In the genomic region with DNA sequence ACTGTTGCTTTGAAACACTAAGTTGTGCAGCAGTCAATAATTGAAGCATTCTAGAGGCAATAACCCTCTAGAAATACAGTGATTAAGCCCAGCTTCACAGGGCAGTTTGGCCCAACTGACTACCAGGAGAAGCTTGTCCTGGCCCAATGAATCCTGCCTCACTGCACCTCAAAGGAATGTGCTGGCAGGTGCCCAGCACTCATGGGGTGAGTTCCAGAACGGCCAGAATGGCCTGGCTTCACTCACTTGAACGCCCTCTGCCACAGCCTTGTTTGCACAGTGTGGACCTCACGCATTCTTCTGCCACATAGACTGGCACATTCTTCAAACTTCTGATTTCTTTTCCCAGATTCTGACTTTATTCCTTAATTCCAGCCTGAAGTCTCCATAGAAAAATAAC, we compare ENCODE assay signal across 22 cellular contexts. TPM values are rescaled to one million over a fixed set of nuclear protein-coding genes. Genes with fewer than 3 reads are reported as not detected.
DNase-seq lines count a peak whose midpoint lies in the region; ATAC-seq and TF ChIP-seq lines count a peak whose summit lies in the region.
"Had no signal": no experiment of that assay in that cellular context is flagged by ENCODE, and none has a peak within 500 bp of the region (broad histone marks: within the 10 kb centered on the region; RNA-seq: fewer than 3 reads in every experiment).

No MANE protein-coding gene starts in this region.

- peaks cover 17% of the 10 kb centered on the region for H3K9me3 Mint-ChIP-seq in activated CD4-positive, alpha-beta memory T cell treated with anti-CD3 and anti-CD28 coated beads for 36 hours
- H3K9me3 Mint-ChIP-seq: effector memory CD8-positive, alpha-beta T cell had no signal

- peak; percentile 6 for DNase-seq in EL
- peak; percentile 92 for DNase-seq in astrocyte of the hippocampus (ENCODE audit: low read depth, low spot score)
- peak; percentile 69 for DNase-seq in left ventricle myocardium superior
- DNase-seq in putamen (ENCODE audit: low spot score) = peak; percentile 4
- DNase-seq in colonic mucosa = no peak
- DNase-seq in activated CD4-positive, alpha-beta memory T cell treated with anti-CD3 and anti-CD28 coated beads for 36 hours = no peak
- DNase-seq: activated CD4-positive, CD25-positive, alpha-beta regulatory T cell; activated CD8-positive, alpha-beta memory T cell treated with anti-CD3 and anti-CD28 coated beads, Interleukin-2, amount 10 ng/mL, durations not matched to agents 7 days and 5 days; activated gamma-delta T cell treated with Interleukin-2 at 50 U/mL for 16 hours; CD8-positive, alpha-beta memory T cell; effector memory CD8-positive, alpha-beta T cell; KBM-7; NCI-H1417 treated with DMSO at 0.1 percent for 48 hours; NK-92 treated with Interleukin-12 subunit alpha and Interleukin-12 subunit beta, amount 100 ng/mL, for 24 hours; stimulated activated CD4-positive, alpha-beta T cell treated with anti-CD3 and anti-CD28 coated beads, Interleukin-4, amount 100 ng/mL, for 24 hours had no signal

- no peak overlapping the region for H3K27ac ChIP-seq in colonic mucosa
- H3K27ac ChIP-seq: breast epithelium, neural progenitor cell had no signal

- no peak overlapping the region for H3K4me3 Mint-ChIP-seq in activated CD4-positive, alpha-beta memory T cell treated with anti-CD3 and anti-CD28 coated beads for 36 hours
- H3K4me3 Mint-ChIP-seq: activated CD8-positive, alpha-beta memory T cell treated with anti-CD3 and anti-CD28 coated beads, Interleukin-2, amount 10 ng/mL, durations not matched to agents 7 days and 5 days; CD8-positive, alpha-beta memory T cell; effector memory CD8-positive, alpha-beta T cell; neural progenitor cell had no signal

- H3K36me3 ChIP-seq in colonic mucosa = no peaks in the 10 kb centered on the region
- H3K36me3 ChIP-seq: breast epithelium, neural progenitor cell had no signal

- no peaks in the 10 kb centered on the region for H3K27me3 ChIP-seq in colonic mucosa
- H3K27me3 ChIP-seq: breast epithelium, neural progenitor cell had no signal

- H3K27me3 Mint-ChIP-seq in activated CD4-positive, alpha-beta memory T cell treated with anti-CD3 and anti-CD28 coated beads for 36 hours = peaks cover 13% of the 10 kb centered on the region

- CTCF ChIA-PET in activated CD4-positive, alpha-beta memory T cell treated with anti-CD3 and anti-CD28 coated beads for 36 hours (lab: Charles Lee) = interaction anchor here (1.6 kb wide), 1 partner anchor 171 kb away, joined by 3 read pairs; no protein-coding TSS in a partner anchor

- H3K4me1 ChIP-seq in colonic mucosa = no peaks in the 10 kb centered on the region
- H3K4me1 ChIP-seq: breast epithelium, neural progenitor cell had no signal

- H3K27ac Mint-ChIP-seq in activated CD4-positive, alpha-beta memory T cell treated with anti-CD3 and anti-CD28 coated beads for 36 hours = no peak overlapping the region
- H3K27ac Mint-ChIP-seq: activated CD8-positive, alpha-beta memory T cell treated with anti-CD3 and anti-CD28 coated beads, Interleukin-2, amount 10 ng/mL, durations not matched to agents 7 days and 5 days; CD8-positive, alpha-beta memory T cell; effector memory CD8-positive, alpha-beta T cell; neural progenitor cell had no signal

- H3K9me3 ChIP-seq in colonic mucosa = no peaks in the 10 kb centered on the region

- intact Hi-C loops in left ventricle myocardium superior (cut with micrococcal nuclease) = no loop called here
- intact Hi-C loops in colonic mucosa (cut with DNase I) = no loop called here
- intact Hi-C loops in activated CD4-positive, alpha-beta memory T cell treated with anti-CD3 and anti-CD28 coated beads for 36 hours (cut with micrococcal nuclease) = no loop called here

- no peak for TF ChIP-seq CTCF in colonic mucosa (IDR thresholded peaks at IDR 0.05)

- H3K4me3 ChIP-seq in colonic mucosa = no peak overlapping the region
- H3K4me3 ChIP-seq: breast epithelium, neural progenitor cell had no signal

- POLR2A ChIA-PET in activated CD4-positive, alpha-beta memory T cell treated with anti-CD3 and anti-CD28 coated beads for 36 hours (lab: Charles Lee) = no interaction called here

- H3K4me1 Mint-ChIP-seq in activated CD4-positive, alpha-beta memory T cell treated with anti-CD3 and anti-CD28 coated beads for 36 hours (ENCODE audit: low read depth) = peaks cover 1% of the 10 kb centered on the region
- H3K4me1 Mint-ChIP-seq: CD8-positive, alpha-beta memory T cell; neural progenitor cell had no signal

- H3K36me3 Mint-ChIP-seq in activated CD4-positive, alpha-beta memory T cell treated with anti-CD3 and anti-CD28 coated beads for 36 hours = no peaks in the 10 kb centered on the region
- H3K36me3 Mint-ChIP-seq: neural progenitor cell had no signal

- H3K9ac ChIP-seq in colonic mucosa (ENCODE audit: low read depth in 2 of 2, low read length in 2 of 2) = no peak overlapping the region
- H3K9ac ChIP-seq: neural progenitor cell had no signal

- ATAC-seq in left ventricle myocardium superior (peak; percentile 96), HG02840 (IDR thresholded peaks at IDR 0.05; ENCODE audit: low FRiP score, unreplicated experiment) (no peak), GM19023 (IDR thresholded peaks at IDR 0.05; ENCODE audit: unreplicated experiment) (no peak)
- ATAC-seq: activated CD8-positive, alpha-beta memory T cell treated with anti-CD3 and anti-CD28 coated beads, Interleukin-2, amount 10 ng/mL, durations not matched to agents 7 days and 5 days; effector memory CD8-positive, alpha-beta T cell had no signal

RNA-seq across cellular contexts. Expression of a gene that starts 6.6 kb away (rescaled TPM):
- total RNA-seq in left ventricle myocardium superior = not detected
- total RNA-seq in colonic mucosa = 1 to 10 TPM in 1 of 2 donors, not detected in 1; 1.6 TPM
- total RNA-seq in activated CD4-positive, alpha-beta memory T cell treated with anti-CD3 and anti-CD28 coated beads for 36 hours = not detected
- total RNA-seq: activated CD8-positive, alpha-beta memory T cell treated with anti-CD3 and anti-CD28 coated beads, Interleukin-2, amount 10 ng/mL, durations not matched to agents 7 days and 5 days; CD8-positive, alpha-beta memory T cell; fibroblast of villous mesenchyme; T-helper 1 cell treated with Interleukin-12 subunit alpha and Interleukin-12 subunit beta and Interleukin-4 antibody, amounts not matched to agents 30 ng/mL and 1 ng/mL, for 36 hours; ureter had no signal

RNA-seq across cellular contexts. Expression of a gene that starts 29.8 kb away (rescaled TPM):
- total RNA-seq in left ventricle myocardium superior (8.5 TPM), colonic mucosa (10 to 100 TPM in 1 of 2 donors, 1 to 10 TPM in 1; 2.2 to 15.6 TPM)
- total RNA-seq in activated CD4-positive, alpha-beta memory T cell treated with anti-CD3 and anti-CD28 coated beads for 36 hours = not detected
- total RNA-seq: activated CD8-positive, alpha-beta memory T cell treated with anti-CD3 and anti-CD28 coated beads, Interleukin-2, amount 10 ng/mL, durations not matched to agents 7 days and 5 days; CD8-positive, alpha-beta memory T cell; T-helper 1 cell treated with Interleukin-12 subunit alpha and Interleukin-12 subunit beta and Interleukin-4 antibody, amounts not matched to agents 30 ng/mL and 1 ng/mL, for 36 hours had no signal

Comparison
In these comparisons a context has a peak if more than half of its experiments do, and no peak if none do; other contexts are left out.
1. DNase-seq: peak in EL (single experiment), astrocyte of the hippocampus (single experiment), left ventricle myocardium superior (single experiment) and putamen (single experiment); none in colonic mucosa (single experiment) and activated CD4-positive, alpha-beta memory T cell treated with anti-CD3 and anti-CD28 coated beads for 36 hours (single experiment).